Comparison of ENCODE assay signal across 8 cellular contexts in the genomic region with DNA sequence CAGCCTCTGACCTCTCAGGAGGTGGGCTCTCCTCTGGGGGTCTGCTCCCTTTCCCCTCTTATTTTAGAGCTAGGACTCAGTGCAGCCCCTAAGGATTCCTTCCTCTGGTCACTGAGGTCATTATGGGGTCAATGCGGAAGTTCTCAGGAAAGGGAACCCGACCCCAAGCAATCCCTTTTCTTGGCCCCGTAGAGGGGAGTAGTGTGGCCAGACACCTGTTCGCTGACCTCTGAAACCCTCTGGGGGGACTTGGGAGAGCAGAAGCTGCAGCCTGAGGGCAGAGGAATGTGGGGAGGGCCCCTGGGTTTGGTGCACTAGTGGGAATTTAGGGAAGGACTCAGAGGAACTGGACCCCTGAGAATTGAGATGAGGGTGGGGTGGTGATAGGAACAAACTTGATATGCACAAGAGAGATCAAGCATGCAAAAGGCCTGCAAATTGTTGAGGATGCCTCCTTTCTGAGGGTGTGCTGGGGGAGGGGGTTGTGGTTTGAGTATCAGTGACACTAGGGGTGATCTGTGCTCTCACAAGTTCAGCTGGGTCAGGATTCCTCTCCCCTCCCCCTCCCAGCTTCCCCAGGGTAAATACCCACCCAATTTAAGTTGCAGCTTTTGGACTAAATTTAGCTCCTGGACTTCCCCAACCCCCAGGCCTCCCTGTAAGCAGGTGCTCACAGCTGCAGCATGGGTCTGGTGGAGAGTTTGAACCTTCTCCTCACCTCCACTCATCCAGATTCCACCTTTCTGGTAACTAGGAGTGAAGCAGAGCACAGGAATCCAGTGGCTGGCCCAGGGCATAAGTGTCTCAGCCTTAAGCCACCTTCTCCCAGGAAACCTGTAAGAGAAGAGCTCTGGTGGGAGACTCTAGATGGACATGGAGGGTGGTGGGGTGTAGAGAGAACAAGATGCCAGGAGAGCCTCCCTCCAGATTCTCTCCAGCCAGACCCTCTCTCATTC. TPM values are rescaled to one million over a fixed set of nuclear protein-coding genes. Genes with fewer than 3 reads are reported as not detected.
DNase-seq lines count a peak whose midpoint lies in the region; ATAC-seq and TF ChIP-seq lines count a peak whose summit lies in the region.

No MANE protein-coding gene starts in this region.

- no peaks in the 10 kb centered on the region for H3K27me3 Mint-ChIP-seq in T-helper 1 cell treated with Interleukin-12 subunit alpha and Interleukin-12 subunit beta and Interleukin-4 antibody, amounts not matched to agents 30 μg/mL and 1 μg/mL, for 36 hours (ENCODE audit: low read depth)
- no peaks in the 10 kb centered on the region for H3K27me3 Mint-ChIP-seq in MCF 10A (ENCODE audit: insufficient read depth, unreplicated experiment)

- H3K9ac ChIP-seq in mucosa of rectum (ENCODE audit: low read depth in 1 of 2, low read length in 2 of 2) = peak overlapping the region; percentile 87 to 100
- peak overlapping the region; percentile 99 to 100 for H3K9ac ChIP-seq in stomach smooth muscle (ENCODE audit: low read length in 2 of 2)

- peak; percentile 43 for ATAC-seq in GM18909 (IDR thresholded peaks at IDR 0.05; ENCODE audit: poor library complexity, unreplicated experiment)
- ATAC-seq in HG02973 (IDR thresholded peaks at IDR 0.05; ENCODE audit: unreplicated experiment) = peak; percentile 21

- H3K4me3 ChIP-seq in mucosa of rectum (ENCODE audit: low read length in 2 of 2) (peak overlapping the region; percentile 70 to 78), stomach smooth muscle (ENCODE audit: low read length in 2 of 2) (peak overlapping the region; percentile 53 to 80)

- H3K27ac ChIP-seq in mucosa of rectum (ENCODE audit: low read depth in 2 of 2, low read length in 2 of 2) (peak overlapping the region; percentile 97 to 100), stomach smooth muscle (ENCODE audit: low read length) (peak overlapping the region; percentile 100)

- no peaks in the 10 kb centered on the region for H3K9me3 Mint-ChIP-seq in T-helper 1 cell treated with Interleukin-12 subunit alpha and Interleukin-12 subunit beta and Interleukin-4 antibody, amounts not matched to agents 30 μg/mL and 1 μg/mL, for 36 hours
- no peaks in the 10 kb centered on the region for H3K9me3 Mint-ChIP-seq in MCF 10A (ENCODE audit: unreplicated experiment)

- DNase-seq in MCF 10A (ENCODE audit: unreplicated experiment) = peak; percentile 65
- no peak for DNase-seq in NCI-H524 (lab: John Stamatoyannopoulos, UW)
- DNase-seq in NOMO-1 treated with DMSO at 0.1 percent for 48 hours (lab: John Stamatoyannopoulos, UW; ENCODE audit: unreplicated experiment) = no peak

- intact Hi-C loops in MCF 10A (cut with micrococcal nuclease) = loop anchor here (5.0 kb wide), 3 partner anchors 305 to 500 kb away; partner anchors contain the start of genes CA14, MINDY1, MLLT11 and PRUNE1

- H3K9me3 ChIP-seq in mucosa of rectum (ENCODE audit: control insufficient read depth in 2 of 2, low read length in 2 of 2) = no peaks in the 10 kb centered on the region
- H3K9me3 ChIP-seq in stomach smooth muscle (ENCODE audit: control insufficient read depth in 2 of 2, low read length in 2 of 2) = no peaks in the 10 kb centered on the region

- no peaks in the 10 kb centered on the region for H3K36me3 ChIP-seq in mucosa of rectum (ENCODE audit: control insufficient read depth in 2 of 2, insufficient read depth in 2 of 2, low read length in 2 of 2)
- H3K36me3 ChIP-seq in stomach smooth muscle (ENCODE audit: control insufficient read depth in 2 of 2, insufficient read depth in 2 of 2, low read length in 2 of 2) = no peaks in the 10 kb centered on the region

- CTCF ChIA-PET in MCF 10A (lab: Yijun Ruan, JAX) = interaction anchor here (0.5 to 9.8 kb wide), 17 partner anchors 13 to 465 kb away, joined by 3 to 245 read pairs (median 4); partner anchors contain the start of genes ADAMTSL4, ENSA and MCL1

- H3K27ac Mint-ChIP-seq in T-helper 1 cell treated with Interleukin-12 subunit alpha and Interleukin-12 subunit beta and Interleukin-4 antibody, amounts not matched to agents 30 μg/mL and 1 μg/mL, for 36 hours = peak overlapping the region; percentile 100
- peak overlapping the region; percentile 99 for H3K27ac Mint-ChIP-seq in MCF 10A (ENCODE audit: low read depth, unreplicated experiment)

- peaks cover 15% of the 10 kb centered on the region for H3K36me3 Mint-ChIP-seq in T-helper 1 cell treated with Interleukin-12 subunit alpha and Interleukin-12 subunit beta and Interleukin-4 antibody, amounts not matched to agents 30 μg/mL and 1 μg/mL, for 36 hours (ENCODE audit: low read depth)
- H3K36me3 Mint-ChIP-seq in MCF 10A (ENCODE audit: insufficient read depth, unreplicated experiment) = peaks cover 51% of the 10 kb centered on the region

- POLR2A ChIA-PET in MCF 10A (lab: Yijun Ruan, JAX) = interaction anchor here (0.5 to 27.7 kb wide), 32 partner anchors 4 to 837 kb away, joined by 3 to 1801 read pairs (median 4); partner anchors contain the start of genes ADAMTSL4, ENSA, FALEC and GOLPH3L

- H3K4me1 ChIP-seq in mucosa of rectum (ENCODE audit: control insufficient read depth in 2 of 2, insufficient read depth in 2 of 2, low read length in 2 of 2) (peaks cover 65 to 68% of the 10 kb centered on the region in 2 donors), stomach smooth muscle (ENCODE audit: control insufficient read depth, insufficient read depth, low read length) (peaks cover 83% of the 10 kb centered on the region)

- BruUV-seq in MCF 10A (replicated peaks; lab: Mats Ljungman, UMichigan) = no TSS peak

- no peak for TF ChIP-seq CTCF in MCF 10A (IDR thresholded peaks at IDR 0.05; ENCODE audit: unreplicated experiment)

- H3K4me3 Mint-ChIP-seq in T-helper 1 cell treated with Interleukin-12 subunit alpha and Interleukin-12 subunit beta and Interleukin-4 antibody, amounts not matched to agents 30 μg/mL and 1 μg/mL, for 36 hours = peak overlapping the region; percentile 98
- H3K4me3 Mint-ChIP-seq in MCF 10A (ENCODE audit: unreplicated experiment) = peak overlapping the region; percentile 74

- H3K27me3 ChIP-seq in mucosa of rectum (ENCODE audit: control insufficient read depth in 2 of 2, insufficient read depth in 2 of 2, low read length in 2 of 2) (no peaks in the 10 kb centered on the region), stomach smooth muscle (ENCODE audit: control insufficient read depth in 1 of 2, insufficient read depth in 2 of 2, low read length in 2 of 2) (no peaks in the 10 kb centered on the region)

- H3K4me1 Mint-ChIP-seq in T-helper 1 cell treated with Interleukin-12 subunit alpha and Interleukin-12 subunit beta and Interleukin-4 antibody, amounts not matched to agents 30 μg/mL and 1 μg/mL, for 36 hours (ENCODE audit: low read depth) = peaks cover 58% of the 10 kb centered on the region
- H3K4me1 Mint-ChIP-seq in MCF 10A (ENCODE audit: insufficient read depth, unreplicated experiment) = peaks cover 58% of the 10 kb centered on the region

RNA-seq across cellular contexts. Expression of gene ADAMTSL4, which starts 13.5 kb away (rescaled TPM):
- total RNA-seq in MCF 10A (2022) = 9.6 and 13.3 TPM in 2 replicates

RNA-seq across cellular contexts. Expression of gene MCL1, which starts 16.7 kb away (rescaled TPM):
- total RNA-seq in MCF 10A (2022) = 497 and 624 TPM in 2 replicates

RNA-seq across cellular contexts. Expression of gene FALEC, which starts 47.1 kb away (rescaled TPM):
- total RNA-seq in MCF 10A (2022) = not detected in 2 replicates

RNA-seq across cellular contexts. Expression of gene ECM1, which starts 54.8 kb away (rescaled TPM):
- 1.7 and 3.2 TPM in 2 replicates for total RNA-seq in MCF 10A (2022)
